ENCODE assay signal across 17 cellular contexts in the genomic region with DNA sequence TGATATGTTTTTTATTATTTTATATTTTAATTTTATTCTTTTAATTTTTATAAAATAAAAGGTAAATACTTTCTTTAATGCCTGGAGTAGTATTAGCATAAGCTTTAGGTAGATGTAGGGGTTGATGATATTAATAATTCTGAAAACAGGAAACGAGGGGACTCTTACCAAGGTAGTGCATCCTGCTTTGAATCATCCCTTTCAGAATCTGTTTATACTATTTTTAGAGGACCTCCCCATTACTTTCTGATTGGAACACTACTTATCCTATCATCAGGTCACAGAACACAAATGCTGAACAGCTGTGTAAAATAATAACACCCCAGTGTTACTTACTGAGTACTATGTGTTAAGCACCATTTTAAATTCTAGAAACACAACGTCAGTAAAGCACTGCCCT. TPM values are rescaled to one million over a fixed set of nuclear protein-coding genes. Genes with fewer than 3 reads are reported as not detected.
DNase-seq lines count a peak whose midpoint lies in the region; ATAC-seq lines count a peak whose summit lies in the region.
"Had no signal": no experiment of that assay in that cellular context is flagged by ENCODE, and none has a peak within 500 bp of the region (broad histone marks: within the 10 kb centered on the region; RNA-seq: fewer than 3 reads in every experiment).

No MANE protein-coding gene starts in this region.

- H3K36me3 Mint-ChIP-seq in activated T-cell treated with anti-CD3 and anti-CD28 coated beads, Interleukin-2, amount 50 U/mL, for 72 hours (ENCODE audit: insufficient read depth in 2 of 2) = peaks cover 5 to 6% of the 10 kb centered on the region in 2 donors
- peaks cover 19% of the 10 kb centered on the region for H3K36me3 Mint-ChIP-seq in activated T-cell treated with anti-CD3 and anti-CD28 coated beads, Interleukin-2, amount 50 U/mL, for 4 hours (ENCODE audit: insufficient read depth)

- ATAC-seq in activated T-cell treated with anti-CD3 and anti-CD28 coated beads, Interleukin-2, amount 50 U/mL, for 72 hours (replicated peaks in 1 of 2) = no peak
- ATAC-seq in activated T-cell treated with anti-CD3 and anti-CD28 coated beads, Interleukin-2, amount 50 U/mL, for 4 hours = no peak
- peak; percentile 78 for ATAC-seq in GM21723 (IDR thresholded peaks at IDR 0.05; ENCODE audit: unreplicated experiment)
- peak; percentile 69 for ATAC-seq in HG03175 (IDR thresholded peaks at IDR 0.05; ENCODE audit: unreplicated experiment)
- ATAC-seq: heart left ventricle had no signal

- peak overlapping the region; percentile 52 for H3K27ac Mint-ChIP-seq in activated T-cell treated with anti-CD3 and anti-CD28 coated beads, Interleukin-2, amount 50 U/mL, for 72 hours
- H3K27ac Mint-ChIP-seq: activated CD4-positive, alpha-beta T cell treated with anti-CD3 and anti-CD28 coated beads, Interleukin-2, amount 10 ng/mL, durations not matched to agents 7 days and 5 days had no signal

- no peaks in the 10 kb centered on the region for H3K27me3 Mint-ChIP-seq in activated T-cell treated with anti-CD3 and anti-CD28 coated beads, Interleukin-2, amount 50 U/mL, for 72 hours (ENCODE audit: low read depth)
- no peaks in the 10 kb centered on the region for H3K27me3 Mint-ChIP-seq in activated T-cell treated with anti-CD3 and anti-CD28 coated beads, Interleukin-2, amount 50 U/mL, for 4 hours (ENCODE audit: low read depth)
- H3K27me3 Mint-ChIP-seq: activated CD4-positive, alpha-beta T cell treated with anti-CD3 and anti-CD28 coated beads, Interleukin-2, amount 10 ng/mL, durations not matched to agents 7 days and 5 days had no signal

- no peak overlapping the region for H3K4me3 Mint-ChIP-seq in activated T-cell treated with anti-CD3 and anti-CD28 coated beads, Interleukin-2, amount 50 U/mL, for 72 hours
- H3K4me3 Mint-ChIP-seq in activated T-cell treated with anti-CD3 and anti-CD28 coated beads, Interleukin-2, amount 50 U/mL, for 4 hours = no peak overlapping the region
- H3K4me3 Mint-ChIP-seq: activated CD4-positive, alpha-beta T cell treated with anti-CD3 and anti-CD28 coated beads, Interleukin-2, amount 10 ng/mL, durations not matched to agents 7 days and 5 days had no signal

- DNase-seq in activated T-cell treated with anti-CD3 and anti-CD28 coated beads, Interleukin-2, amount 50 U/mL, for 72 hours = no peak
- no peak for DNase-seq in activated T-cell treated with anti-CD3 and anti-CD28 coated beads, Interleukin-2, amount 50 U/mL, for 4 hours
- peak; percentile 11 for DNase-seq in myocyte (ENCODE audit: low read depth)
- no peak for DNase-seq in germinal center (ENCODE audit: low spot score)
- no peak for DNase-seq in nucleus accumbens (lab: John Stamatoyannopoulos, UW)
- DNase-seq in NCI-H1694 treated with DMSO at 0.1 percent for 48 hours (lab: John Stamatoyannopoulos, UW) = no peak
- DNase-seq: activated CD4-positive, alpha-beta T cell treated with anti-CD3 and anti-CD28 coated beads, Interleukin-2, amount 10 ng/mL, durations not matched to agents 7 days and 5 days; amygdala; DMS53; GM23248; heart left ventricle; KG1; mammary epithelial cell; NCI-H446; tibial artery had no signal

- H3K4me1 Mint-ChIP-seq in activated T-cell treated with anti-CD3 and anti-CD28 coated beads, Interleukin-2, amount 50 U/mL, for 72 hours (ENCODE audit: low read depth) = peaks cover 12% of the 10 kb centered on the region
- H3K4me1 Mint-ChIP-seq in activated T-cell treated with anti-CD3 and anti-CD28 coated beads, Interleukin-2, amount 50 U/mL, for 4 hours (ENCODE audit: low read depth) = peaks cover 7% of the 10 kb centered on the region

- H3K9me3 Mint-ChIP-seq in activated T-cell treated with anti-CD3 and anti-CD28 coated beads, Interleukin-2, amount 50 U/mL, for 72 hours = no peaks in the 10 kb centered on the region
- no peaks in the 10 kb centered on the region for H3K9me3 Mint-ChIP-seq in activated T-cell treated with anti-CD3 and anti-CD28 coated beads, Interleukin-2, amount 50 U/mL, for 4 hours
- H3K9me3 Mint-ChIP-seq: activated CD4-positive, alpha-beta T cell treated with anti-CD3 and anti-CD28 coated beads, Interleukin-2, amount 10 ng/mL, durations not matched to agents 7 days and 5 days had no signal

RNA-seq across cellular contexts. Expression of a gene that starts 27.3 kb away (rescaled TPM):
- total RNA-seq in activated T-cell treated with anti-CD3 and anti-CD28 coated beads, Interleukin-2, amount 50 U/mL, for 72 hours = 10 to 100 TPM; 33.0 to 35.2 TPM
- 10 to 100 TPM; 20.5 to 27.1 (median 20.8) TPM for total RNA-seq in activated T-cell treated with anti-CD3 and anti-CD28 coated beads, Interleukin-2, amount 50 U/mL, for 4 hours
- total RNA-seq in myocyte = 29.1 and 34.7 TPM in 2 replicates
- polyA plus RNA-seq in myocyte (2012) = 17.5 TPM

Comparison
In these comparisons a context has a peak if more than half of its experiments do, and no peak if none do; other contexts are left out.
1. ATAC-seq: peak in GM21723 (single experiment) and HG03175 (single experiment); none in activated T-cell treated with anti-CD3 and anti-CD28 coated beads, Interleukin-2, amount 50 U/mL, for 72 hours (0 of 2) and activated T-cell treated with anti-CD3 and anti-CD28 coated beads, Interleukin-2, amount 50 U/mL, for 4 hours (0 of 2).